ENCODE assay signal across 8 cellular contexts in genomic region chr13:40777166-40777956, GRCh38. TPM values are rescaled to one million over a fixed set of nuclear protein-coding genes. Genes with fewer than 3 reads are reported as not detected.
DNase-seq lines count a peak whose midpoint lies in the region; ATAC-seq and TF ChIP-seq lines count a peak whose summit lies in the region.

No MANE protein-coding gene starts in this region.

- H3K4me3 Mint-ChIP-seq in CD14-positive monocyte (peak overlapping the region; percentile 76 to 93), WTC11 (peak overlapping the region; percentile 39; the same call in 1 of the 2 replicates)

- H3K4me1 Mint-ChIP-seq in CD14-positive monocyte (peaks cover 38% of the 10 kb centered on the region), WTC11 (peaks cover 12% of the 10 kb centered on the region)

- TF ChIP-seq CTCF in CD14-positive monocyte (IDR thresholded peaks at IDR 0.05) (peak; percentile 79), WTC11 (IDR thresholded peaks at IDR 0.05) (peak; percentile 75), vagina (IDR thresholded peaks at IDR 0.05) (peak; percentile 55 to 86 (median 60))

- H3K36me3 Mint-ChIP-seq in CD14-positive monocyte: no peaks in the 10 kb centered on the region
- H3K36me3 Mint-ChIP-seq in WTC11: no peaks in the 10 kb centered on the region

- TF ChIP-seq POLR2A in vagina (IDR thresholded peaks at IDR 0.05): no peak

- POLR2A ChIA-PET in WTC11 (lab: Charles Lee): interaction anchor here (0.5 kb wide), 1 partner anchor 298 kb away, joined by 4 read pairs; no protein-coding TSS in a partner anchor

- intact Hi-C loops in CD14-positive monocyte (cut with micrococcal nuclease) (loop anchor here (10.0 kb wide), 4 partner anchors 113 to 1093 kb away; partner anchors contain the start of gene FOXO1 (in 1 of the 2)), vagina (cut with DNase I) (no loop called here)

- H3K9me3 ChIP-seq in vagina: no peaks in the 10 kb centered on the region

- CTCF ChIA-PET in WTC11 (lab: Charles Lee): interaction anchor here (0.6 to 3.4 kb wide), 30 partner anchors 11 to 1092 kb away, joined by 3 to 36 read pairs (median 3); partner anchors contain the start of gene SLC25A15

- H3K27me3 Mint-ChIP-seq in CD14-positive monocyte (ENCODE audit: low read depth in 3 of 3) (peaks cover 0 to 1% (median 0%) of the 10 kb centered on the region in 3 donors), WTC11 (ENCODE audit: low read depth) (no peaks in the 10 kb centered on the region)

- H3K27me3 ChIP-seq in vagina: no peaks in the 10 kb centered on the region

- H3K27ac Mint-ChIP-seq in CD14-positive monocyte: peak overlapping the region; percentile 93 to 98 (median 96)
- H3K27ac Mint-ChIP-seq in WTC11: no peak overlapping the region

- DNase-seq in CD14-positive monocyte (ENCODE audit: low spot score) (no peak), NCI-H2171 treated with DMSO at 0.1 percent for 48 hours (lab: John Stamatoyannopoulos, UW) (peak; percentile 46), WTC11 (ENCODE audit: low spot score) (peak; percentile 28), epithelial cell of prostate (ENCODE audit: low read depth, low spot score) (no peak), myocyte (ENCODE audit: low read depth) (peak; percentile 70), vagina (ENCODE audit: extremely low spot score in 2 of 2) (no peak)

- H3K4me1 ChIP-seq in vagina: peaks cover 5% of the 10 kb centered on the region

- H3K4me3 ChIP-seq in vagina: peak overlapping the region; percentile 12 to 17

- H3K36me3 ChIP-seq in vagina: no peaks in the 10 kb centered on the region

- H3K9me3 Mint-ChIP-seq in CD14-positive monocyte (no peaks in the 10 kb centered on the region), WTC11 (no peaks in the 10 kb centered on the region)

- H3K27ac ChIP-seq in epithelial cell of prostate (peak overlapping the region; percentile 34), vagina (no peak overlapping the region)

- ATAC-seq in GM18870 (IDR thresholded peaks at IDR 0.05; ENCODE audit: unreplicated experiment) (peak; percentile 69), HG03060 (IDR thresholded peaks at IDR 0.05; ENCODE audit: low read depth, unreplicated experiment) (peak; percentile 67), WTC11 (peak; percentile 87)

TF ChIP-seq in WTC11, 78 proteins besides CTCF, POLR2A, EP300 and RAD21:
- no peak for TF ChIP-seq MYBL2 (CRISPR knock-in tag; IDR thresholded peaks at IDR 0.05)
- no peak for TF ChIP-seq ATF1 (CRISPR knock-in tag; IDR thresholded peaks at IDR 0.05)
- no peak for TF ChIP-seq RORB (CRISPR knock-in tag; IDR thresholded peaks at IDR 0.05)
- no peak for TF ChIP-seq ELF4 (CRISPR knock-in tag; IDR thresholded peaks at IDR 0.05; ENCODE audit: low read depth)
- no peak for TF ChIP-seq SMAD4 (CRISPR knock-in tag; IDR thresholded peaks at IDR 0.05)
- TF ChIP-seq ZNF671 (CRISPR knock-in tag; IDR thresholded peaks at IDR 0.05): no peak
- no peak for TF ChIP-seq ETV6 (CRISPR knock-in tag; IDR thresholded peaks at IDR 0.05)
- TF ChIP-seq SMAD3 (CRISPR knock-in tag; IDR thresholded peaks at IDR 0.05; ENCODE audit: borderline replicate concordance): no peak
- TF ChIP-seq, protein P1, sequence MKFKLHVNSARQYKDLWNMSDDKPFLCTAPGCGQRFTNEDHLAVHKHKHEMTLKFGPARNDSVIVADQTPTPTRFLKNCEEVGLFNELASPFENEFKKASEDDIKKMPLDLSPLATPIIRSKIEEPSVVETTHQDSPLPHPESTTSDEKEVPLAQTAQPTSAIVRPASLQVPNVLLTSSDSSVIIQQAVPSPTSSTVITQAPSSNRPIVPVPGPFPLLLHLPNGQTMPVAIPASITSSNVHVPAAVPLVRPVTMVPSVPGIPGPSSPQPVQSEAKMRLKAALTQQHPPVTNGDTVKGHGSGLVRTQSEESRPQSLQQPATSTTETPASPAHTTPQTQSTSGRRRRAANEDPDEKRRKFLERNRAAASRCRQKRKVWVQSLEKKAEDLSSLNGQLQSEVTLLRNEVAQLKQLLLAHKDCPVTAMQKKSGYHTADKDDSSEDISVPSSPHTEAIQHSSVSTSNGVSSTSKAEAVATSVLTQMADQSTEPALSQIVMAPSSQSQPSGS (CRISPR knock-in tag; IDR thresholded peaks at IDR 0.05; ENCODE audit: borderline replicate concordance, low read depth): no peak
- TF ChIP-seq, protein P2, sequence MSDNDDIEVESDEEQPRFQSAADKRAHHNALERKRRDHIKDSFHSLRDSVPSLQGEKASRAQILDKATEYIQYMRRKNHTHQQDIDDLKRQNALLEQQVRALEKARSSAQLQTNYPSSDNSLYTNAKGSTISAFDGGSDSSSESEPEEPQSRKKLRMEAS (CRISPR knock-in tag; IDR thresholded peaks at IDR 0.05): no peak
- no peak for TF ChIP-seq ARID4B (CRISPR knock-in tag; IDR thresholded peaks at IDR 0.05; ENCODE audit: borderline replicate concordance)
- no peak for TF ChIP-seq USF2 (CRISPR knock-in tag; IDR thresholded peaks at IDR 0.05)

RNA-seq across cellular contexts. Expression of gene MRPS31, which starts 6.4 kb away (rescaled TPM):
- polyA plus RNA-seq in CD14-positive monocyte: 10 to 100 TPM in 1 of 2 donors, 1 to 10 TPM in 1; 9.5 to 11.3 TPM
- total RNA-seq in WTC11 (2021): 25.5 to 28.0 TPM (median 26.1 TPM) in 3 replicates
- 22.1 and 23.4 TPM in 2 replicates for total RNA-seq in myocyte
- 9.4 TPM for polyA plus RNA-seq in myocyte (2012)
- total RNA-seq in vagina: 17.9 TPM

RNA-seq across cellular contexts. Expression of gene SLC25A15, which starts 12.1 kb away (rescaled TPM):
- 1 to 10 TPM in 1 of 2 donors, under 1 TPM in 1; 0.79 to 5.0 TPM for polyA plus RNA-seq in CD14-positive monocyte
- 20.2 to 20.7 TPM (median 20.2 TPM) in 3 replicates for total RNA-seq in WTC11 (2021)
- 20.7 and 22.5 TPM in 2 replicates for total RNA-seq in myocyte
- polyA plus RNA-seq in myocyte (2012): 6.6 TPM
- total RNA-seq in vagina: 7.1 TPM

Comparison
In these comparisons a context has a peak if more than half of its experiments do, and no peak if none do; other contexts are left out.
1. DNase-seq: peak in NCI-H2171 treated with DMSO at 0.1 percent for 48 hours (single experiment), WTC11 (single experiment) and myocyte (single experiment); none in CD14-positive monocyte (single experiment), epithelial cell of prostate (single experiment) and vagina (0 of 2).
2. Peak in every context shown above with its lines, with median percentiles within 50 percentile points of each other: CTCF ChIP-seq and ATAC-seq.